19 cellular contexts compared by ENCODE assay signal in the genomic region with DNA sequence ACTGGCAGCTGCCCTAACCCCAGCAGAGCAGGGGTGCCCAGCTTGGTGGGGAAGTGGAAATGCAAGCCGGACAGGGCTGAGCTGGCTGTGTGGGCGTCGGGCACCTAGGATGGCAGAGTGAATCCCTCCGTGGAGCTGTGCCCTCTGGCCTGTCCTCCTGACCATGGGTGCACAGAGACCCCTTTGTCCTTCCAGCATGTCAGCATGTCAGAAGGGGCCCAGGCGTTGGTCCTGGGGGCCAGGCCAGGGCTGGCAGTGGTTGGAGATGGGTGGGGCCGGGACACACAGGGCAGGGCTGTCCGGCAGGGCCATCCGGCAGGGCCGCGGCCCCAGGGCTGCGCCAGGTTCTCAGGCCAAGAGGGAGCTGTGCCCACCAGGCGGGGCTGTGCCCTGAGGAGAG. TPM values are rescaled to one million over a fixed set of nuclear protein-coding genes. Genes with fewer than 3 reads are reported as not detected.
A peak's percentile ranks its signal among the peaks of the same experiment; 100 is the strongest.
DNase-seq lines count a peak whose midpoint lies in the region; ATAC-seq and TF ChIP-seq lines count a peak whose summit lies in the region.
"Had no signal": no experiment of that assay in that cellular context is flagged by ENCODE, and none has a peak within 500 bp of the region (broad histone marks: within the 10 kb centered on the region; RNA-seq: fewer than 3 reads in every experiment).

No MANE protein-coding gene starts in this region.

- H3K4me2 ChIP-seq in BLaER1 treated with 17β-estradiol and CSF1 and Interleukin-3, amounts not matched to agents 10 nM and 100 nM: peak overlapping the region; percentile 74 to 96 (median 91)
- H3K4me2 ChIP-seq: hepatocyte had no signal

- H3K9me3 ChIP-seq in BLaER1 treated with 17β-estradiol and CSF1 and Interleukin-3, amounts not matched to agents 10 nM and 100 nM (replicated peaks in 1 of 11): no peaks in the 10 kb centered on the region
- no peaks in the 10 kb centered on the region for H3K9me3 ChIP-seq in ascending aorta
- no peaks in the 10 kb centered on the region for H3K9me3 ChIP-seq in right cardiac atrium (ENCODE audit: control insufficient read depth, low read length)
- H3K9me3 ChIP-seq: HAP-1 had no signal

- H3K9ac ChIP-seq in BLaER1 treated with 17β-estradiol and CSF1 and Interleukin-3, amounts not matched to agents 10 nM and 100 nM: peak overlapping the region; percentile 51 to 69 (median 62); a peak in 21 of 22 replicates
- no peak overlapping the region for H3K9ac ChIP-seq in rectal smooth muscle tissue (ENCODE audit: low read length)
- H3K9ac ChIP-seq: parathyroid adenoma had no signal

- peak overlapping the region; percentile 43 to 80 (median 69); a peak in 21 of 22 replicates for H3K27ac ChIP-seq in BLaER1 treated with 17β-estradiol and CSF1 and Interleukin-3, amounts not matched to agents 10 nM and 100 nM
- peak overlapping the region; percentile 30 to 38 for H3K27ac ChIP-seq in ascending aorta
- no peak overlapping the region for H3K27ac ChIP-seq in right cardiac atrium (ENCODE audit: low read length)
- peak overlapping the region; percentile 6 for H3K27ac ChIP-seq in rectal smooth muscle tissue (ENCODE audit: low read depth, low read length)
- H3K27ac ChIP-seq: brain microvascular endothelial cell, hepatocyte, parathyroid adenoma had no signal

- peaks cover 0 to 31% (median 4%) of the 10 kb centered on the region in 11 experiments; a peak in 8 of 22 replicates for H4K20me1 ChIP-seq in BLaER1 treated with 17β-estradiol and CSF1 and Interleukin-3, amounts not matched to agents 10 nM and 100 nM

- H3K27me3 ChIP-seq in BLaER1 treated with 17β-estradiol and CSF1 and Interleukin-3, amounts not matched to agents 10 nM and 100 nM: peaks cover 0 to 11% (median 0%) of the 10 kb centered on the region in 11 experiments; a peak in 4 of 22 replicates
- no peaks in the 10 kb centered on the region for H3K27me3 ChIP-seq in ascending aorta
- H3K27me3 ChIP-seq in right cardiac atrium (ENCODE audit: control insufficient read depth, insufficient read depth): no peaks in the 10 kb centered on the region
- no peaks in the 10 kb centered on the region for H3K27me3 ChIP-seq in rectal smooth muscle tissue (ENCODE audit: control insufficient read depth, insufficient read depth, low read length)
- H3K27me3 ChIP-seq: brain microvascular endothelial cell, hepatocyte had no signal

- intact Hi-C loops in ascending aorta (cut with DNase I): no loop called here
- intact Hi-C loops in right cardiac atrium (cut with DNase I): no loop called here

- peaks cover 77 to 96% (median 87%) of the 10 kb centered on the region in 10 experiments for H3K4me1 ChIP-seq in BLaER1 treated with 17β-estradiol and CSF1 and Interleukin-3, amounts not matched to agents 10 nM and 100 nM
- no peaks in the 10 kb centered on the region for H3K4me1 ChIP-seq in ascending aorta
- H3K4me1 ChIP-seq in right cardiac atrium (ENCODE audit: control insufficient read depth, insufficient read depth, low read length): no peaks in the 10 kb centered on the region
- H3K4me1 ChIP-seq in rectal smooth muscle tissue (ENCODE audit: control insufficient read depth, insufficient read depth, low read length): no peaks in the 10 kb centered on the region
- H3K4me1 ChIP-seq: HAP-1, parathyroid adenoma had no signal

- H3K4me3 ChIP-seq in BLaER1 treated with 17β-estradiol and CSF1 and Interleukin-3, amounts not matched to agents 10 nM and 100 nM: peak overlapping the region in 3 of 10 experiments; percentile 1 to 40 (median 35); a peak in 4 of 20 replicates
- H3K4me3 ChIP-seq in ascending aorta (no peak overlapping the region), right cardiac atrium (ENCODE audit: low read length) (no peak overlapping the region), rectal smooth muscle tissue (ENCODE audit: low read length) (no peak overlapping the region)
- H3K4me3 ChIP-seq: HAP-1, hepatocyte had no signal

- TF ChIP-seq CTCF in ascending aorta (IDR thresholded peaks at IDR 0.05): no peak

- DNase-seq in ascending aorta (ENCODE audit: low spot score in 2 of 2): no peak
- peak; percentile 18 to 72 (median 67) for DNase-seq in right cardiac atrium
- no peak for DNase-seq in MV-4-11 (lab: John Stamatoyannopoulos, UW)
- no peak for DNase-seq in NCI-H1048 (lab: John Stamatoyannopoulos, UW)
- DNase-seq in HCEC 1CT: no peak
- DNase-seq: activated CD4-positive, alpha-beta T cell treated with anti-CD3 and anti-CD28 coated beads, Interleukin-2, amount 50 U/mL, for 48 hours; activated T-cell treated with anti-CD3 and anti-CD28 coated beads, Interleukin-2, amount 50 U/mL, for 4 hours; brain microvascular endothelial cell; CD4-positive, alpha-beta memory T cell; kidney glomerular epithelial cell; NCI-H146; stimulated activated CD4-positive, alpha-beta T cell treated with anti-CD3 and anti-CD28 coated beads, Interleukin-12 subunit alpha, Interleukin-12 subunit beta, amount 100 ng/mL, for 4 hours had no signal

- peak in 1 of 2 donors; percentile 11 for ATAC-seq in right cardiac atrium
- ATAC-seq in HG03108 (IDR thresholded peaks at IDR 0.05; ENCODE audit: unreplicated experiment): no peak
- ATAC-seq: activated T-cell treated with anti-CD3 and anti-CD28 coated beads, Interleukin-2, amount 50 U/mL, for 4 hours had no signal

- peaks cover 6 to 35% (median 19%) of the 10 kb centered on the region in 11 experiments; a peak in 16 of 22 replicates for H3K36me3 ChIP-seq in BLaER1 treated with 17β-estradiol and CSF1 and Interleukin-3, amounts not matched to agents 10 nM and 100 nM
- H3K36me3 ChIP-seq in ascending aorta (peaks cover 28 to 33% of the 10 kb centered on the region in 2 donors), rectal smooth muscle tissue (ENCODE audit: control insufficient read depth, insufficient read depth, low read length) (peaks cover 7% of the 10 kb centered on the region)
- H3K36me3 ChIP-seq: brain microvascular endothelial cell had no signal

- WGBS in right cardiac atrium: 70% methylated on average over 12 of the region's 12 CpGs

RNA-seq across cellular contexts. Expression of a gene that starts 8.8 kb away (rescaled TPM):
- total RNA-seq in ascending aorta (not detected), right cardiac atrium (1 to 10 TPM in 2 of 4 donors, under 1 TPM in 2; 0.46 to 1.9 (median 1.00) TPM)
- 0.05 TPM for polyA plus RNA-seq in right cardiac atrium
- total RNA-seq: hepatocyte, HT-29 had no signal
- polyA plus RNA-seq: CD4-positive, alpha-beta memory T cell had no signal

RNA-seq across cellular contexts. Expression of a gene that starts 30.1 kb away (rescaled TPM):
- total RNA-seq in ascending aorta (118 TPM), right cardiac atrium (100 to 1,000 TPM; 121 to 179 (median 157) TPM)
- polyA plus RNA-seq in right cardiac atrium: 131 TPM

Comparison
In these comparisons a context has a peak if more than half of its experiments do, and no peak if none do; other contexts are left out.
1. DNase-seq: peak in right cardiac atrium (3 of 3); none in ascending aorta (0 of 2), MV-4-11 (single experiment), NCI-H1048 (single experiment) and HCEC 1CT (single experiment).